8 cellular contexts compared by ENCODE assay signal in the genomic region with DNA sequence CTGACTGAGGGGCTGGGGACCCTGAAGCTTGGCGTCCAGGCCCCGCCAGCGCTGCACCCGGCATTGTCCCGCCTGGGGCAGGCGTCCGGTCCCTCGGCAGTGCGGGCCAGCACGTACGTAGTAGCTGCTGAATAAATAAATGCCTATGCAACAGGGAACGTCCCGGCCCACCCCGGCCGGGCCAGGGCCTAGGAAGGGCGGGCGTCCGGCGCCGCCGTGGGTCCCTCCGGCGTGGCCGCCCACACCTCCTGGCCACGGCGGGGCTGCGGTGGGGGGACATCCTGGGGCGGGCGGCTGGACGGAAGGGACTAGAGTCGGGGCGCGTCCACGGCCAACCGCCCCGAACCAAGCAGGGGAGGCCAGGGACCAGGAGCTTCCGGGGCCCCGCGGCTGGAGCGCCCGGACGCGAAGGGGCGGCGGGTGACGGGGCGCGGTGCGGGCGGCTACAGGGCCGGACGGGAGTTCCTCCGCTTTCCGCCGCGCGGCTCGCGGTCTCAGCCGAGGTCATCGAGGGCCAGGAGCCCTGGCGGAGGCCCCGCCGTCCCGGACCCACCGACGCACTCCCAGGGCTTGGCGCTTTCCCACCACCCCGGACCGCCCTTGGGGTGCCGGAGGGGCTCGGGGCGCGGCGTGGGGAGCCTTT. TPM values are rescaled to one million over a fixed set of nuclear protein-coding genes. Genes with fewer than 3 reads are reported as not detected.
A peak's percentile ranks its signal among the peaks of the same experiment; 100 is the strongest.
DNase-seq lines count a peak whose midpoint lies in the region; ATAC-seq and TF ChIP-seq lines count a peak whose summit lies in the region.

No MANE protein-coding gene starts in this region.

- DNase-seq in UCSD-AML1 (lab: John Stamatoyannopoulos, UW; ENCODE audit: unreplicated experiment) (peak; percentile 76), dedifferentiated amniotic fluid mesenchymal stem cell (ENCODE audit: extremely low spot score) (peak; percentile 17), left lung (peak; percentile 61 to 91), putamen (ENCODE audit: low spot score) (no peak), NCI-H1092 (lab: John Stamatoyannopoulos, UW) (no peak)
- DNase-seq in stimulated activated naive CD8-positive, alpha-beta T cell treated with anti-CD3 and anti-CD28 coated beads, Interleukin-15, Interleukin-2, amounts not matched to agents 100 U/mL and 50 U/mL, for 24 hours, result peak; percentile 34

- ATAC-seq in GM18502 (IDR thresholded peaks at IDR 0.05; ENCODE audit: poor library complexity, unreplicated experiment), result peak; percentile 35
- peak; percentile 23 for ATAC-seq in HG02938 (IDR thresholded peaks at IDR 0.05; ENCODE audit: unreplicated experiment)
- peak; percentile 61 for ATAC-seq in left lung
- peak; percentile 22 for ATAC-seq in stimulated activated naive CD8-positive, alpha-beta T cell treated with anti-CD3 and anti-CD28 coated beads, Interleukin-15, Interleukin-2, amounts not matched to agents 100 U/mL and 50 U/mL, for 24 hours

- H3K9me3 ChIP-seq in left lung, result no peaks in the 10 kb centered on the region

- no peak for TF ChIP-seq CTCF in left lung (IDR thresholded peaks at IDR 0.05)

- peak overlapping the region; percentile 98 for H3K27ac ChIP-seq in left lung

- peak overlapping the region; percentile 69 to 75 for H3K4me3 ChIP-seq in left lung

- intact Hi-C loops in left lung (cut with DNase I), result no loop called here

- H3K36me3 ChIP-seq in left lung, result no peaks in the 10 kb centered on the region

- H3K4me1 ChIP-seq in left lung, result peaks cover 4 to 29% of the 10 kb centered on the region in 2 donors

- H3K27me3 ChIP-seq in left lung, result peaks cover 0 to 56% of the 10 kb centered on the region in 2 donors

RNA-seq across cellular contexts. Expression of gene WWC2, which starts 0.9 kb away (rescaled TPM):
- total RNA-seq in left lung, result 10 to 100 TPM; 55.4 to 96.9 TPM

Comparison
In these comparisons a context has a peak if more than half of its experiments do, and no peak if none do; other contexts are left out.
1. DNase-seq: peak in UCSD-AML1 (single experiment), dedifferentiated amniotic fluid mesenchymal stem cell (single experiment), left lung (2 of 2) and stimulated activated naive CD8-positive, alpha-beta T cell treated with anti-CD3 and anti-CD28 coated beads, Interleukin-15, Interleukin-2, amounts not matched to agents 100 U/mL and 50 U/mL, for 24 hours (single experiment); none in putamen (single experiment) and NCI-H1092 (single experiment).
2. Peak in every context shown above with its lines, with median percentiles within 50 percentile points of each other: ATAC-seq.